In the genomic region with DNA sequence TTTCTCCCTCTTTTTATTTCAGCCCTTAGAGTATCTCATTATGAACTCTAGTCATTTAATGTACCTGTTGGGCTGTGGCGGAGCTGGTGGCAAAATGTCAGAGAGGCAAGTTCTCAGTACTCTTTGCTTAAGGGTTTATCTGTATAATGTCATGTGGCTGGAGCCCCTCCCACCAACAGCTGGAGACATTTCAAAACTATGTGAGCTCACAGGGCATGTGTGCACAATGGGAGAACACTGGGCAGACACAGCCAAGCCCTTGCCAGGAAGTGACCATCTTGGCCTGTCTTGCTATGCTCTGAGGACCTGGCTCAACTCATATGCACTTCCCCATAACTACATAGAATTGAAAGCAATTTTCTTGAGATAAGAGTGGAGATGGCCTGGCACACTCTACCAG, we compare ENCODE assay signal across 15 cellular contexts.
DNase-seq lines count a peak whose midpoint lies in the region; TF ChIP-seq lines count a peak whose summit lies in the region.
"Had no signal": no experiment of that assay in that cellular context is flagged by ENCODE, and none has a peak within 500 bp of the region (broad histone marks: within the 10 kb centered on the region; RNA-seq: fewer than 3 reads in every experiment).

No MANE protein-coding gene starts in this region.

- intact Hi-C loops in sigmoid colon (cut with DNase I), result no loop called here

- H3K4me3 Mint-ChIP-seq in progenitor cell of endocrine pancreas (ENCODE audit: low read depth), result no peak overlapping the region

- no peaks in the 10 kb centered on the region for H3K4me1 ChIP-seq in sigmoid colon
- H3K4me1 ChIP-seq: A549 had no signal

- peaks cover 19% of the 10 kb centered on the region for H3K9me3 Mint-ChIP-seq in progenitor cell of endocrine pancreas (ENCODE audit: low read depth)

- no peak for TF ChIP-seq POLR2A in sigmoid colon (IDR thresholded peaks at IDR 0.05)

- H3K27ac Mint-ChIP-seq in progenitor cell of endocrine pancreas, result no peak overlapping the region

- H3K27ac ChIP-seq in coronary artery (no peak overlapping the region), sigmoid colon (no peak overlapping the region)
- H3K27ac ChIP-seq: A549 had no signal

- DNase-seq in MG63, result peak; percentile 31
- DNase-seq in coronary artery (ENCODE audit: low spot score), result peak; percentile 40
- peak; percentile 19 for DNase-seq in islet precursor cell
- peak; percentile 35 for DNase-seq in sigmoid colon
- DNase-seq in NCI-H526 treated with DMSO at 0.1 percent for 48 hours (lab: John Stamatoyannopoulos, UW), result no peak
- no peak for DNase-seq in GM19240 (ENCODE audit: insufficient read length, low spot score)
- no peak for DNase-seq in T-helper 2 cell
- no peak for DNase-seq in progenitor cell of endocrine pancreas (ENCODE audit: low spot score, unreplicated experiment)
- DNase-seq: C1 segment of cervical spinal cord, DND-41, GDM1, GOT3, NCI-H524 had no signal

- peaks cover 2% of the 10 kb centered on the region for H3K36me3 Mint-ChIP-seq in progenitor cell of endocrine pancreas (ENCODE audit: insufficient read depth)

- H3K27me3 Mint-ChIP-seq in progenitor cell of endocrine pancreas, result peaks cover 2% of the 10 kb centered on the region

- TF ChIP-seq EP300 in sigmoid colon (IDR thresholded peaks at IDR 0.05), result no peak

- H3K4me1 Mint-ChIP-seq in progenitor cell of endocrine pancreas (ENCODE audit: low read depth), result no peaks in the 10 kb centered on the region

- H3K36me3 ChIP-seq in MG63 (no peaks in the 10 kb centered on the region), sigmoid colon (no peaks in the 10 kb centered on the region)

- no peak for TF ChIP-seq CTCF in coronary artery (IDR thresholded peaks at IDR 0.05)
- no peak for TF ChIP-seq CTCF in sigmoid colon (IDR thresholded peaks at IDR 0.05)
- TF ChIP-seq CTCF in progenitor cell of endocrine pancreas (IDR thresholded peaks at IDR 0.05; ENCODE audit: unreplicated experiment), result no peak

- H3K9me3 ChIP-seq in MG63, result no peaks in the 10 kb centered on the region; the same call in 1 of the 2 replicates
- H3K9me3 ChIP-seq in sigmoid colon, result peaks cover 0 to 7% (median 5%) of the 10 kb centered on the region in 4 donors
- H3K9me3 ChIP-seq: A549 had no signal

- no peaks in the 10 kb centered on the region for H3K27me3 ChIP-seq in MG63
- peaks cover 0 to 3% (median 0%) of the 10 kb centered on the region in 3 donors for H3K27me3 ChIP-seq in sigmoid colon

- H3K4me3 ChIP-seq in MG63, result no peak overlapping the region
- H3K4me3 ChIP-seq in coronary artery, result no peak overlapping the region
- H3K4me3 ChIP-seq in sigmoid colon, result no peak overlapping the region
- H3K4me3 ChIP-seq: A549, GM12878 had no signal

- 75 to 85% methylated on average over 1 of the region's 1 CpG for WGBS in sigmoid colon, 2 donors

Comparison
In these comparisons a context has a peak if more than half of its experiments do, and no peak if none do; other contexts are left out.
1. DNase-seq: peak in MG63 (single experiment), coronary artery (single experiment), islet precursor cell (single experiment) and sigmoid colon (single experiment); none in NCI-H526 treated with DMSO at 0.1 percent for 48 hours (single experiment), GM19240 (single experiment), T-helper 2 cell (0 of 5) and progenitor cell of endocrine pancreas (single experiment).